In genomic region chr22:20105456-20106204, GRCh38 we compare ENCODE assay signal across 2 cellular contexts.
TF ChIP-seq lines count a peak whose summit lies in the region.

No MANE protein-coding gene starts in this region.

TF ChIP-seq in IMR-90, 13 proteins besides CTCF, POLR2A, EP300 and RAD21:
- TF ChIP-seq SMC3 (IDR thresholded peaks at IDR 0.05; ENCODE audit: low read depth, low read length) (no peak), RFX5 (IDR thresholded peaks at IDR 0.05; ENCODE audit: low read depth, low read length) (no peak), RCOR1 (IDR thresholded peaks at IDR 0.05; ENCODE audit: insufficient replicate concordance, low read length) (no peak), MAFK (IDR thresholded peaks at IDR 0.05; ENCODE audit: low read depth, low read length) (no peak), MXI1 (IDR thresholded peaks at IDR 0.05; ENCODE audit: borderline replicate concordance, low read depth, low read length) (no peak), USF2 (IDR thresholded peaks at IDR 0.05; ENCODE audit: low read depth, low read length) (no peak), FOS (IDR thresholded peaks at IDR 0.05; ENCODE audit: low read depth, low read length) (no peak), CHD1 (IDR thresholded peaks at IDR 0.05; ENCODE audit: low read depth, low read length) (no peak), MAZ (IDR thresholded peaks at IDR 0.05; ENCODE audit: borderline replicate concordance, low read depth, low read length) (no peak), CEBPB (IDR thresholded peaks at IDR 0.05; ENCODE audit: low read depth, low read length) (no peak), BHLHE40 (IDR thresholded peaks at IDR 0.05; ENCODE audit: low read depth, low read length) (no peak), NFE2L2 (IDR thresholded peaks at IDR 0.05; ENCODE audit: low read depth, low read length) (no peak), ELK1 (IDR thresholded peaks at IDR 0.05; ENCODE audit: borderline replicate concordance, low read depth, low read length) (no peak)

TF ChIP-seq in H1, 55 proteins besides CTCF, POLR2A, EP300 and RAD21:
- TF ChIP-seq BACH1 (IDR thresholded peaks at IDR 0.05; ENCODE audit: low read length), result no peak
- TF ChIP-seq FOSL1 (IDR thresholded peaks at IDR 0.05; ENCODE audit: insufficient read depth, low read depth, low read length), result no peak
- TF ChIP-seq RBBP5 (IDR thresholded peaks at IDR 0.05; ENCODE audit: borderline replicate concordance, low read depth, low read length), result no peak
- TF ChIP-seq E2F6 (IDR thresholded peaks at IDR 0.05), result no peak
- no peak for TF ChIP-seq CBX8 (IDR thresholded peaks at IDR 0.05; ENCODE audit: borderline replicate concordance, low read depth, low read length)
- no peak for TF ChIP-seq SRF (IDR thresholded peaks at IDR 0.05; ENCODE audit: low read depth, low read length)
- no peak for TF ChIP-seq RNF2 (IDR thresholded peaks at IDR 0.05; ENCODE audit: borderline replicate concordance, low read depth, low read length, missing control alignments, poor library complexity, severe bottlenecking)
- no peak for TF ChIP-seq SAP30 (IDR thresholded peaks at IDR 0.05; ENCODE audit: insufficient read depth, insufficient replicate concordance, low read length)
- TF ChIP-seq SP2 (IDR thresholded peaks at IDR 0.05; ENCODE audit: low read length), result no peak
- no peak for TF ChIP-seq POLR2AphosphoS5 (IDR thresholded peaks at IDR 0.05; ENCODE audit: low read depth, low read length)
- no peak for TF ChIP-seq TBP (IDR thresholded peaks at IDR 0.05; ENCODE audit: low read depth, low read length)
- no peak for TF ChIP-seq ATF3 (IDR thresholded peaks at IDR 0.05; ENCODE audit: insufficient read depth, low read depth, low read length)
- no peak for TF ChIP-seq ZNF274 (IDR thresholded peaks at IDR 0.05; ENCODE audit: borderline replicate concordance, extremely low read depth, low read length)
- TF ChIP-seq HDAC2 (IDR thresholded peaks at IDR 0.05; ENCODE audit: borderline replicate concordance in 1 of 2, low read depth in 2 of 2, low read length in 2 of 2), result no peak
- TF ChIP-seq CHD2 (IDR thresholded peaks at IDR 0.05; ENCODE audit: low read length), result no peak
- TF ChIP-seq KDM4A (IDR thresholded peaks at IDR 0.05; ENCODE audit: low read depth, low read length, severe bottlenecking), result no peak
TF ChIP-seq in H1: peak in this region for 0.
